ENCODE assay signal across 14 cellular contexts in genomic region chr6:111301914-111302313, GRCh38.
DNase-seq lines count a peak whose midpoint lies in the region; ATAC-seq and TF ChIP-seq lines count a peak whose summit lies in the region.
"Had no signal": no experiment of that assay in that cellular context is flagged by ENCODE, and none has a peak within 500 bp of the region (broad histone marks: within the 10 kb centered on the region; RNA-seq: fewer than 3 reads in every experiment).

No MANE protein-coding gene starts in this region.

- peaks cover 17% of the 10 kb centered on the region for H3K4me1 Mint-ChIP-seq in activated T-cell treated with anti-CD3 and anti-CD28 coated beads, Interleukin-2, amount 50 U/mL, for 24 hours (ENCODE audit: low read depth)
- peaks cover 5% of the 10 kb centered on the region for H3K4me1 Mint-ChIP-seq in nephron

- H4K20me1 ChIP-seq in IMR-90 (ENCODE audit: insufficient read depth, low read length): no peaks in the 10 kb centered on the region

- H2AK5ac ChIP-seq in IMR-90 (ENCODE audit: low read depth, low read length): no peak overlapping the region

- H3K36me3 Mint-ChIP-seq in activated T-cell treated with anti-CD3 and anti-CD28 coated beads, Interleukin-2, amount 50 U/mL, for 24 hours (ENCODE audit: low read depth): peaks cover 81% of the 10 kb centered on the region
- peaks cover 71% of the 10 kb centered on the region for H3K36me3 Mint-ChIP-seq in nephron (ENCODE audit: low read depth)

- H2BK20ac ChIP-seq in IMR-90 (ENCODE audit: low read depth, low read length): no peak overlapping the region

- no peak overlapping the region for H2AFZ ChIP-seq in IMR-90 (replicated peaks; ENCODE audit: low read length, poor library complexity)

- dilution Hi-C loops in IMR-90 (cut with HindIII; ENCODE audit: low sequenced_read_pairs, unreplicated experiment): no loop called here

- no peak for TF ChIP-seq POLR2A in IMR-90 (IDR thresholded peaks at IDR 0.05; ENCODE audit: low read depth, low read length)

- no peak for DNase-seq in activated T-cell treated with anti-CD3 and anti-CD28 coated beads, Interleukin-2, amount 50 U/mL, for 24 hours
- no peak for DNase-seq in activated T-cell treated with anti-CD3 and anti-CD28 coated beads, Interleukin-2, amount 50 U/mL, for 48 hours
- DNase-seq in IMR-90 (no peak), NCI-H2107 (lab: John Stamatoyannopoulos, UW) (no peak), mucosa of descending colon (no peak)
- DNase-seq: aorta, NCI-H2081 treated with DMSO at 0.1 percent for 48 hours, ovary, SHP77 treated with DMSO at 0.1 percent for 48 hours, upper lobe of right lung had no signal

- peaks cover 8% of the 10 kb centered on the region for H3K9me3 Mint-ChIP-seq in activated T-cell treated with anti-CD3 and anti-CD28 coated beads, Interleukin-2, amount 50 U/mL, for 24 hours
- no peaks in the 10 kb centered on the region for H3K9me3 Mint-ChIP-seq in nephron

- peaks cover 0 to 4% of the 10 kb centered on the region in 2 experiments; a peak in 1 of 4 replicates for H3K79me1 ChIP-seq in IMR-90 (ENCODE audit: low read depth in 1 of 2, low read length in 2 of 2)

- H3K27me3 Mint-ChIP-seq in activated T-cell treated with anti-CD3 and anti-CD28 coated beads, Interleukin-2, amount 50 U/mL, for 24 hours: no peaks in the 10 kb centered on the region
- H3K27me3 Mint-ChIP-seq in nephron (ENCODE audit: low read depth): no peaks in the 10 kb centered on the region

- H3K9me1 ChIP-seq in IMR-90 (ENCODE audit: insufficient read depth, low read length): no peaks in the 10 kb centered on the region

- TF ChIP-seq RAD21 in IMR-90 (IDR thresholded peaks at IDR 0.05; ENCODE audit: low read length): no peak

- no peak overlapping the region for H2BK5ac ChIP-seq in IMR-90 (ENCODE audit: low read depth, low read length, poor library complexity, severe bottlenecking)

- POLR2A ChIA-PET in IMR-90 (lab: Charles Lee; ENCODE audit: unreplicated experiment): no interaction called here

- H3K27ac Mint-ChIP-seq in activated T-cell treated with anti-CD3 and anti-CD28 coated beads, Interleukin-2, amount 50 U/mL, for 24 hours: peak overlapping the region; percentile 1
- H3K27ac Mint-ChIP-seq in nephron: peak overlapping the region in 2 of 3 experiments; percentile 2 to 69

- H3K27ac ChIP-seq in IMR-90 (ENCODE audit: insufficient read depth, low read length): no peak overlapping the region
- H3K27ac ChIP-seq: A549, ovary, upper lobe of right lung had no signal

- no peak overlapping the region for H4K8ac ChIP-seq in IMR-90 (ENCODE audit: low read depth in 2 of 2, low read length in 2 of 2)

- CTCF ChIA-PET in IMR-90 (lab: Yijun Ruan, JAX): no interaction called here

- ATAC-seq in GM21786 (IDR thresholded peaks at IDR 0.05; ENCODE audit: unreplicated experiment): peak; percentile 78
- peak; percentile 24; the same call in 1 of the 2 replicates for ATAC-seq in IMR-90 (ENCODE audit: low read depth)
- no peak for ATAC-seq in mucosa of descending colon
- no peak for ATAC-seq in GM21390 (IDR thresholded peaks at IDR 0.05; ENCODE audit: unreplicated experiment)
- ATAC-seq: A549, upper lobe of right lung had no signal

- H3K9ac ChIP-seq in IMR-90 (ENCODE audit: low read depth, low read length): no peak overlapping the region

- H3K56ac ChIP-seq in IMR-90 (ENCODE audit: extremely low read depth, insufficient read depth, low read length): no peak overlapping the region

- H2BK15ac ChIP-seq in IMR-90 (ENCODE audit: low read depth, low read length): no peak overlapping the region

- in situ Hi-C loops in IMR-90 (cut with MboI; ENCODE audit: low sequenced_read_pairs): no loop called here

- H3K4me1 ChIP-seq in IMR-90 (ENCODE audit: control insufficient read depth, insufficient read depth, low read length) (no peaks in the 10 kb centered on the region), mucosa of descending colon (ENCODE audit: low read depth) (no peaks in the 10 kb centered on the region)
- H3K4me1 ChIP-seq: A549, upper lobe of right lung had no signal

- no TSS peak for BruUV-seq in IMR-90 (replicated peaks; lab: Mats Ljungman, UMichigan)

- no peak overlapping the region for H3K4me3 Mint-ChIP-seq in activated T-cell treated with anti-CD3 and anti-CD28 coated beads, Interleukin-2, amount 50 U/mL, for 24 hours
- H3K4me3 Mint-ChIP-seq in nephron: no peak overlapping the region

- H3K4me2 ChIP-seq in IMR-90 (ENCODE audit: low read depth, low read length): no peak overlapping the region
- H3K4me2 ChIP-seq: A549 had no signal

- H2BK120ac ChIP-seq in IMR-90 (ENCODE audit: low read depth, low read length): no peak overlapping the region

- H3K36me3 ChIP-seq in IMR-90 (ENCODE audit: control insufficient read depth, insufficient read depth, low read length) (peaks cover 16% of the 10 kb centered on the region), mucosa of descending colon (ENCODE audit: low read depth) (no peaks in the 10 kb centered on the region)
- H3K36me3 ChIP-seq: ovary had no signal

- WGBS in IMR-90 (ENCODE audit: extremely low coverage in 2 of 2, insufficient read length in 1 of 2), 2 experiments: no CpG with 5 or more reads among the region's 2 CpGs

- H3K23ac ChIP-seq in IMR-90 (ENCODE audit: low read depth, low read length): no peak overlapping the region

- no peak overlapping the region for H4K5ac ChIP-seq in IMR-90 (ENCODE audit: low read depth, low read length)

- no peaks in the 10 kb centered on the region for H3K27me3 ChIP-seq in IMR-90 (ENCODE audit: control insufficient read depth, insufficient read depth, low read length)
- H3K27me3 ChIP-seq: ovary, upper lobe of right lung had no signal

- H3K4ac ChIP-seq in IMR-90 (ENCODE audit: low read depth, low read length): no peak overlapping the region

- H3K18ac ChIP-seq in IMR-90 (ENCODE audit: low read depth, low read length): no peak overlapping the region

- no peak overlapping the region for H3K14ac ChIP-seq in IMR-90 (replicated peaks; ENCODE audit: low read depth, low read length)

- H2AK9ac ChIP-seq in IMR-90 (replicated peaks; ENCODE audit: low read depth, low read length, poor library complexity): no peak overlapping the region

- H3K4me3 ChIP-seq in IMR-90 (ENCODE audit: insufficient read depth, low read depth, low read length): no peak overlapping the region
- H3K4me3 ChIP-seq in mucosa of descending colon: no peak overlapping the region
- H3K4me3 ChIP-seq: A549, ovary, upper lobe of right lung had no signal

- H3K9me3 ChIP-seq in IMR-90 (ENCODE audit: control insufficient read depth, insufficient read depth, low read length) (no peaks in the 10 kb centered on the region; the same call in 1 of the 2 replicates), mucosa of descending colon (peaks cover 4% of the 10 kb centered on the region)
- H3K9me3 ChIP-seq: A549, ovary had no signal

- TF ChIP-seq CTCF in IMR-90 (conservative IDR thresholded peaks at IDR 0.05; ENCODE audit: low read depth, low read length) (no peak), nephron (IDR thresholded peaks at IDR 0.05; ENCODE audit: unreplicated experiment in 3 of 3) (no peak), mucosa of descending colon (IDR thresholded peaks at IDR 0.05) (no peak)

- intact Hi-C loops in IMR-90 (cut with micrococcal nuclease): no loop called here
- intact Hi-C loops in mucosa of descending colon (cut with DNase I, micrococcal nuclease): no loop called here

- H4K91ac ChIP-seq in IMR-90 (ENCODE audit: insufficient read depth, low read depth, low read length): no peak overlapping the region

TF ChIP-seq in IMR-90, 13 proteins besides CTCF, POLR2A, EP300 and RAD21:
- TF ChIP-seq FOS (IDR thresholded peaks at IDR 0.05; ENCODE audit: low read depth, low read length) (no peak), MAZ (IDR thresholded peaks at IDR 0.05; ENCODE audit: borderline replicate concordance, low read depth, low read length) (no peak), CHD1 (IDR thresholded peaks at IDR 0.05; ENCODE audit: low read depth, low read length) (no peak), RFX5 (IDR thresholded peaks at IDR 0.05; ENCODE audit: low read depth, low read length) (no peak), SMC3 (IDR thresholded peaks at IDR 0.05; ENCODE audit: low read depth, low read length) (no peak)
- TF ChIP-seq, protein P1, sequence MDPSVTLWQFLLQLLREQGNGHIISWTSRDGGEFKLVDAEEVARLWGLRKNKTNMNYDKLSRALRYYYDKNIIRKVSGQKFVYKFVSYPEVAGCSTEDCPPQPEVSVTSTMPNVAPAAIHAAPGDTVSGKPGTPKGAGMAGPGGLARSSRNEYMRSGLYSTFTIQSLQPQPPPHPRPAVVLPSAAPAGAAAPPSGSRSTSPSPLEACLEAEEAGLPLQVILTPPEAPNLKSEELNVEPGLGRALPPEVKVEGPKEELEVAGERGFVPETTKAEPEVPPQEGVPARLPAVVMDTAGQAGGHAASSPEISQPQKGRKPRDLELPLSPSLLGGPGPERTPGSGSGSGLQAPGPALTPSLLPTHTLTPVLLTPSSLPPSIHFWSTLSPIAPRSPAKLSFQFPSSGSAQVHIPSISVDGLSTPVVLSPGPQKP (IDR thresholded peaks at IDR 0.05; ENCODE audit: borderline replicate concordance, low read depth, low read length): no peak

Comparison
In these comparisons a context has a peak if more than half of its experiments do, and no peak if none do; other contexts are left out.
1. ATAC-seq: peak in GM21786 (single experiment) and IMR-90 (single experiment); none in mucosa of descending colon (single experiment) and GM21390 (single experiment).